In genomic region chr6:36441307-36441894, GRCh38 we compare ENCODE assay signal across 8 cellular contexts. TPM values are rescaled to one million over a fixed set of nuclear protein-coding genes. Genes with fewer than 3 reads are reported as not detected.
DNase-seq lines count a peak whose midpoint lies in the region; ATAC-seq and TF ChIP-seq lines count a peak whose summit lies in the region.

No MANE protein-coding gene starts in this region.

- peaks cover 26% of the 10 kb centered on the region for H3K4me1 Mint-ChIP-seq in dendritic cell treated with granulocyte-macrophage colony-stimulating factor and Interleukin-4, amounts not matched to agents 40 ng/mL and 50 ng/mL, for 4 days (ENCODE audit: low read depth)

- H3K9me3 Mint-ChIP-seq in dendritic cell treated with granulocyte-macrophage colony-stimulating factor and Interleukin-4, amounts not matched to agents 40 ng/mL and 50 ng/mL, for 4 days = no peaks in the 10 kb centered on the region

- H3K9ac ChIP-seq in liver (ENCODE audit: low read depth in 1 of 2, low read length in 2 of 2) = peak overlapping the region; percentile 32 to 100

- no peak overlapping the region for H3K4me3 Mint-ChIP-seq in dendritic cell treated with granulocyte-macrophage colony-stimulating factor and Interleukin-4, amounts not matched to agents 40 ng/mL and 50 ng/mL, for 4 days

- DNase-seq in NCI-H748 (lab: John Stamatoyannopoulos, UW; ENCODE audit: unreplicated experiment) = peak; percentile 98
- DNase-seq in activated CD4-positive, alpha-beta T cell treated with anti-CD3 and anti-CD28 coated beads, Interleukin-2, amount 50 U/mL, for 24 hours (ENCODE audit: low read depth in 1 of 2, low spot score in 1 of 2) = peak; percentile 51 to 84
- peak; percentile 80 for DNase-seq in stimulated activated CD4-positive, alpha-beta T cell treated with anti-CD3 and anti-CD28 coated beads, Interleukin-4, amount 100 ng/mL, for 1 hour

- intact Hi-C loops in dendritic cell treated with granulocyte-macrophage colony-stimulating factor and Interleukin-4, amounts not matched to agents 40 ng/mL and 50 ng/mL, for 4 days (cut with micrococcal nuclease) = loop anchor here (1.0 kb wide), 1 partner anchor 18 kb away; no protein-coding TSS in a partner anchor

- H3K27me3 Mint-ChIP-seq in dendritic cell treated with granulocyte-macrophage colony-stimulating factor and Interleukin-4, amounts not matched to agents 40 ng/mL and 50 ng/mL, for 4 days = no peaks in the 10 kb centered on the region

- TF ChIP-seq RAD21 in liver (IDR thresholded peaks at IDR 0.05) = peak; percentile 33 to 39

- WGBS in liver = 29% methylated on average over 8 of the region's 8 CpGs

- H3K27ac ChIP-seq in ACC112 (ENCODE audit: low read depth, low read length) = peak overlapping the region; percentile 99
- H3K27ac ChIP-seq in liver (ENCODE audit: low read depth in 1 of 2, low read length in 2 of 2) = peak overlapping the region; percentile 98 to 99

- ATAC-seq in GM18909 (IDR thresholded peaks at IDR 0.05; ENCODE audit: poor library complexity, unreplicated experiment) = peak; percentile 54
- peak; percentile 63 for ATAC-seq in HG03439 (IDR thresholded peaks at IDR 0.05; ENCODE audit: unreplicated experiment)

- H3K9me3 ChIP-seq in liver (ENCODE audit: control insufficient read depth in 4 of 4, low read length in 3 of 4) = no peaks in the 10 kb centered on the region

- peaks cover 19% of the 10 kb centered on the region for H3K36me3 Mint-ChIP-seq in dendritic cell treated with granulocyte-macrophage colony-stimulating factor and Interleukin-4, amounts not matched to agents 40 ng/mL and 50 ng/mL, for 4 days (ENCODE audit: low read depth)

- TF ChIP-seq CTCF in liver (IDR thresholded peaks at IDR 0.05; ENCODE audit: low read depth, low read length, missing input control) = no peak

- H3K36me3 ChIP-seq in ACC112 (ENCODE audit: insufficient read depth, low read length) (no peaks in the 10 kb centered on the region), liver (ENCODE audit: control insufficient read depth in 4 of 4, insufficient read depth in 3 of 4, low read depth in 1 of 4, low read length in 3 of 4) (no peaks in the 10 kb centered on the region)

- no peak overlapping the region for H2AFZ ChIP-seq in ACC112 (ENCODE audit: low read length, unreplicated experiment)

- no peaks in the 10 kb centered on the region for H3K27me3 ChIP-seq in ACC112 (ENCODE audit: insufficient read depth, low read length)
- H3K27me3 ChIP-seq in liver (ENCODE audit: control insufficient read depth in 4 of 4, insufficient read depth in 4 of 4, low read length in 3 of 4) = no peaks in the 10 kb centered on the region

- H3K4me3 ChIP-seq in ACC112 (ENCODE audit: low read depth, low read length) = peak overlapping the region; percentile 23; the same call in 1 of the 2 replicates
- no peak overlapping the region for H3K4me3 ChIP-seq in liver (ENCODE audit: low read depth in 1 of 3, low read length in 3 of 3)

- H3K4me1 ChIP-seq in ACC112 (ENCODE audit: control insufficient read depth, insufficient read depth, low read length, unreplicated experiment) (peaks cover 39% of the 10 kb centered on the region), liver (ENCODE audit: control insufficient read depth in 4 of 4, insufficient read depth in 4 of 4, low read length in 3 of 4) (peaks cover 1 to 20% (median 10%) of the 10 kb centered on the region in 4 donors)

- H3K79me2 ChIP-seq in ACC112 (ENCODE audit: control insufficient read depth, insufficient read depth, low read length, unreplicated experiment) = peaks cover 35% of the 10 kb centered on the region

- peak overlapping the region; percentile 96 for H3K27ac Mint-ChIP-seq in dendritic cell treated with granulocyte-macrophage colony-stimulating factor and Interleukin-4, amounts not matched to agents 40 ng/mL and 50 ng/mL, for 4 days

TF ChIP-seq in liver, 16 proteins besides CTCF, POLR2A, EP300 and RAD21:
- TF ChIP-seq, protein P1, sequence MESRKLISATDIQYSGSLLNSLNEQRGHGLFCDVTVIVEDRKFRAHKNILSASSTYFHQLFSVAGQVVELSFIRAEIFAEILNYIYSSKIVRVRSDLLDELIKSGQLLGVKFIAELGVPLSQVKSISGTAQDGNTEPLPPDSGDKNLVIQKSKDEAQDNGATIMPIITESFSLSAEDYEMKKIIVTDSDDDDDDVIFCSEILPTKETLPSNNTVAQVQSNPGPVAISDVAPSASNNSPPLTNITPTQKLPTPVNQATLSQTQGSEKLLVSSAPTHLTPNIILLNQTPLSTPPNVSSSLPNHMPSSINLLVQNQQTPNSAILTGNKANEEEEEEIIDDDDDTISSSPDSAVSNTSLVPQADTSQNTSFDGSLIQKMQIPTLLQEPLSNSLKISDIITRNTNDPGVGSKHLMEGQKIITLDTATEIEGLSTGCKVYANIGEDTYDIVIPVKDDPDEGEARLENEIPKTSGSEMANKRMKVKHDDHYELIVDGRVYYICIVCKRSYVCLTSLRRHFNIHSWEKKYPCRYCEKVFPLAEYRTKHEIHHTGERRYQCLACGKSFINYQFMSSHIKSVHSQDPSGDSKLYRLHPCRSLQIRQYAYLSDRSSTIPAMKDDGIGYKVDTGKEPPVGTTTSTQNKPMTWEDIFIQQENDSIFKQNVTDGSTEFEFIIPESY (IDR thresholded peaks at IDR 0.05) = no peak
- TF ChIP-seq, protein P2, sequence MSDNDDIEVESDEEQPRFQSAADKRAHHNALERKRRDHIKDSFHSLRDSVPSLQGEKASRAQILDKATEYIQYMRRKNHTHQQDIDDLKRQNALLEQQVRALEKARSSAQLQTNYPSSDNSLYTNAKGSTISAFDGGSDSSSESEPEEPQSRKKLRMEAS (IDR thresholded peaks at IDR 0.05) = peak; percentile 42
- peak; percentile 78 for TF ChIP-seq YY1 (IDR thresholded peaks at IDR 0.05)
- TF ChIP-seq ATF3 (IDR thresholded peaks at IDR 0.05) = peak; percentile 87
- TF ChIP-seq HNF4A (conservative IDR thresholded peaks at IDR 0.05) = peak; percentile 31 to 40
- TF ChIP-seq, protein P3, sequence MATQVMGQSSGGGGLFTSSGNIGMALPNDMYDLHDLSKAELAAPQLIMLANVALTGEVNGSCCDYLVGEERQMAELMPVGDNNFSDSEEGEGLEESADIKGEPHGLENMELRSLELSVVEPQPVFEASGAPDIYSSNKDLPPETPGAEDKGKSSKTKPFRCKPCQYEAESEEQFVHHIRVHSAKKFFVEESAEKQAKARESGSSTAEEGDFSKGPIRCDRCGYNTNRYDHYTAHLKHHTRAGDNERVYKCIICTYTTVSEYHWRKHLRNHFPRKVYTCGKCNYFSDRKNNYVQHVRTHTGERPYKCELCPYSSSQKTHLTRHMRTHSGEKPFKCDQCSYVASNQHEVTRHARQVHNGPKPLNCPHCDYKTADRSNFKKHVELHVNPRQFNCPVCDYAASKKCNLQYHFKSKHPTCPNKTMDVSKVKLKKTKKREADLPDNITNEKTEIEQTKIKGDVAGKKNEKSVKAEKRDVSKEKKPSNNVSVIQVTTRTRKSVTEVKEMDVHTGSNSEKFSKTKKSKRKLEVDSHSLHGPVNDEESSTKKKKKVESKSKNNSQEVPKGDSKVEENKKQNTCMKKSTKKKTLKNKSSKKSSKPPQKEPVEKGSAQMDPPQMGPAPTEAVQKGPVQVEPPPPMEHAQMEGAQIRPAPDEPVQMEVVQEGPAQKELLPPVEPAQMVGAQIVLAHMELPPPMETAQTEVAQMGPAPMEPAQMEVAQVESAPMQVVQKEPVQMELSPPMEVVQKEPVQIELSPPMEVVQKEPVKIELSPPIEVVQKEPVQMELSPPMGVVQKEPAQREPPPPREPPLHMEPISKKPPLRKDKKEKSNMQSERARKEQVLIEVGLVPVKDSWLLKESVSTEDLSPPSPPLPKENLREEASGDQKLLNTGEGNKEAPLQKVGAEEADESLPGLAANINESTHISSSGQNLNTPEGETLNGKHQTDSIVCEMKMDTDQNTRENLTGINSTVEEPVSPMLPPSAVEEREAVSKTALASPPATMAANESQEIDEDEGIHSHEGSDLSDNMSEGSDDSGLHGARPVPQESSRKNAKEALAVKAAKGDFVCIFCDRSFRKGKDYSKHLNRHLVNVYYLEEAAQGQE (IDR thresholded peaks at IDR 0.05) = no peak
- peak; percentile 82 for TF ChIP-seq NR2F2 (IDR thresholded peaks at IDR 0.05)
- TF ChIP-seq FOXA1 (IDR thresholded peaks at IDR 0.05) = peak; percentile 6
- TF ChIP-seq RXRA (IDR thresholded peaks at IDR 0.05) = peak; percentile 41 to 76
- peak; percentile 50 to 85 for TF ChIP-seq GABPA (IDR thresholded peaks at IDR 0.05 in 1 of 2, conservative IDR thresholded peaks at IDR 0.05 in 1 of 2)
- peak; percentile 57 for TF ChIP-seq SP1 (IDR thresholded peaks at IDR 0.05)
- peak in 1 of 2 donors; percentile 63 for TF ChIP-seq EGR1 (IDR thresholded peaks at IDR 0.05; ENCODE audit: low read depth in 2 of 2)
- peak; percentile 96 for TF ChIP-seq JUND (IDR thresholded peaks at IDR 0.05)
- no peak for TF ChIP-seq TAF1 (conservative IDR thresholded peaks at IDR 0.05)
TF ChIP-seq in liver: peak in this region for 11.

RNA-seq across cellular contexts. Expression of gene PXT1, which starts 1.3 kb away (rescaled TPM):
- not detected for total RNA-seq in liver
- polyA plus RNA-seq in liver = not detected

RNA-seq across cellular contexts. Expression of gene KCTD20, which starts 1.4 kb away (rescaled TPM):
- total RNA-seq in liver = 10 to 100 TPM; 45.2 to 48.5 TPM
- 10 to 100 TPM in 1 of 2 donors, 1 to 10 TPM in 1; 9.5 to 19.1 TPM for polyA plus RNA-seq in liver

RNA-seq across cellular contexts. Expression of gene ETV7, which starts 53.9 kb away (rescaled TPM):
- under 1 TPM; 0.17 to 0.28 TPM for total RNA-seq in liver
- under 1 TPM; 0.43 to 0.84 TPM for polyA plus RNA-seq in liver
